2 cellular contexts compared by ENCODE assay signal in the genomic region with DNA sequence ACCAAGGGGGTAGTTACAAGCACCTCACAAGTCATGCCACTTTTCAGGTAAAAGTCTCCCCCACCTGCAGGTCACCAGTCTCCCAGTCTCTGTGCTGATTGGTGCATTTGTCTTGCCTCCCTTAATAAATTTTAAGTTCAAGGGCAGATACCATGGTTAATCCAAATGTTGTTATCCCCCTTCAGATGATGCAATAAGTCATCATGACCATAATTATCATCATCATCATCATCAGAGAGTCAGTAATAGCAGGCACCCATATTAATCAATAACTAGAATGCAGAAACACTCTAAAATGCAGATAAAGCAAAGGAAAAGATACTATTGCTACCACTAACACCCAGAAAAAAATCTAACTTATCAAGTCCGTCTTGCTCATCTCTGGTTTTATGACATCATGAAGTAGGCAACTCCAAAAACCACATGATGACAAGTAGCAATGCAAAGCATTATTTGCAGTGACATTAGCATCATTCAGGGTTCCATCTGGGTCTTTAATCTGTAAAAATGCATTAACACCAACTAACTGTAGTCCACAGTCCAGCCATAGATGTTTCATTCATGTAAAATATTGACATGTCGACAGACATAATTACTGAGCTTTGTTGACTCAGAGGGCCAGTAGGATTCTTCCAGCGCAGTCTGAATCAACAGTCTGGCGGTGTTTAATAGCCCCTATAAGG.
A peak's percentile ranks its signal among the peaks of the same experiment; 100 is the strongest.
TF ChIP-seq lines count a peak whose summit lies in the region.

No MANE protein-coding gene starts in this region.

TF ChIP-seq in SK-N-SH, 30 proteins besides CTCF, POLR2A, EP300 and RAD21 (continued from another document):
- no peak for TF ChIP-seq GABPA (IDR thresholded peaks at IDR 0.05; ENCODE audit: low read depth)
- no peak for TF ChIP-seq NRF1 (IDR thresholded peaks at IDR 0.05; ENCODE audit: low read depth, low read length)
- TF ChIP-seq TCF12 (IDR thresholded peaks at IDR 0.05), result peak; percentile 14; the same call in 1 of the 2 replicates
- no peak for TF ChIP-seq ELF1 (IDR thresholded peaks at IDR 0.05)

TF ChIP-seq in SK-N-SH treated with all-trans-retinoic acid at 6 μM for 48 hours, 23 proteins besides CTCF, POLR2A, EP300 and RAD21 (continued from another document):
- TF ChIP-seq, protein P1, sequence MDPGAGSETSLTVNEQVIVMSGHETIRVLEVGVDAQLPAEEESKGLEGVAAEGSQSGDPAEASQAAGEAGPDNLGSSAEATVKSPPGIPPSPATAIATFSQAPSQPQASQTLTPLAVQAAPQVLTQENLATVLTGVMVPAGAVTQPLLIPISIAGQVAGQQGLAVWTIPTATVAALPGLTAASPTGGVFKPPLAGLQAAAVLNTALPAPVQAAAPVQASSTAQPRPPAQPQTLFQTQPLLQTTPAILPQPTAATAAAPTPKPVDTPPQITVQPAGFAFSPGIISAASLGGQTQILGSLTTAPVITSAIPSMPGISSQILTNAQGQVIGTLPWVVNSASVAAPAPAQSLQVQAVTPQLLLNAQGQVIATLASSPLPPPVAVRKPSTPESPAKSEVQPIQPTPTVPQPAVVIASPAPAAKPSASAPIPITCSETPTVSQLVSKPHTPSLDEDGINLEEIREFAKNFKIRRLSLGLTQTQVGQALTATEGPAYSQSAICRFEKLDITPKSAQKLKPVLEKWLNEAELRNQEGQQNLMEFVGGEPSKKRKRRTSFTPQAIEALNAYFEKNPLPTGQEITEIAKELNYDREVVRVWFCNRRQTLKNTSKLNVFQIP (CRISPR knock-in tag; IDR thresholded peaks at IDR 0.05; ENCODE audit: borderline replicate concordance, low read depth), result no peak
- TF ChIP-seq RARB (CRISPR knock-in tag; IDR thresholded peaks at IDR 0.05), result no peak
